In the genomic region with DNA sequence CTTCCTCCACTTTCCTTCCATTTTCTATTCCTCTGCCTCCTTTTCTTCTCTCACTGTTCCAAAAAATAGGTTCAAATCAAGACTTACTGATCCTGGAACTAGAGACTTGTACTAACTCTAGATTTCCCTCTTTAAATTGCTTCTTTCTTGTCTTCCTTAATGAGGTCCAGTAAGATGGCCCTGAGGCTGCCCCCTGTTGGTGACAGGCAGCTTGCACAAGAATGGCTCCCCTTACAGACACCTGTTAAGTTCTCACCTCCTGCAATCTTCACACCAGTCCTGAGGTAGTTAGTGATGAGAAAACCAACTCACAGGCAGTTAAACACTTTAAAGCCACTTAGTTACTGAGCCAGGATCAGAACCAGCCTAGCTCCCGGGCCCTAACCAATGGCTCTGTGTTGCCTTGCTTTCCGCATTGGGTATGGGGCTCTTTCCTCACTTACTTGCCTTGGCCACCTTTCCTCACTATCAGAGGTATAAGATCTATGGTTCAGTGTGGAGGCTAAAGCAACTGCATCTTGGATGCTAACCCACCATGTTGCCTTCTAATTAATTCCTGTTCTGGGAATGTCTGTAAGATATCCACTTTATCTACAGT, we compare ENCODE assay signal across 11 cellular contexts.
DNase-seq lines count a peak whose midpoint lies in the region; ATAC-seq, FAIRE-seq and TF ChIP-seq lines count a peak whose summit lies in the region.
"Had no signal": no experiment of that assay in that cellular context is flagged by ENCODE, and none has a peak within 500 bp of the region (broad histone marks: within the 10 kb centered on the region; RNA-seq: fewer than 3 reads in every experiment).

No MANE protein-coding gene starts in this region.

- no peaks in the 10 kb centered on the region for H3K79me2 ChIP-seq in K562 (ENCODE audit: control insufficient read depth, insufficient read depth, low read length)

- H3K4me1 Mint-ChIP-seq in activated T-cell treated with anti-CD3 and anti-CD28 coated beads, Interleukin-2, amount 50 U/mL, for 24 hours (ENCODE audit: low read depth) = no peaks in the 10 kb centered on the region
- H3K4me1 Mint-ChIP-seq: stimulated activated effector memory CD8-positive, alpha-beta T cell treated with anti-CD3 and anti-CD28 coated beads, Interleukin-12 subunit alpha, Interleukin-12 subunit beta, amount 100 ng/mL, for 72 hours had no signal

- no peak for TF ChIP-seq POLR2A in K562 (conservative IDR thresholded peaks at IDR 0.05)

- H3K27me3 ChIP-seq in HL-60 (ENCODE audit: insufficient read depth, poor library complexity, severe bottlenecking) (no peaks in the 10 kb centered on the region), K562 (ENCODE audit: control insufficient read depth in 2 of 2, insufficient read depth in 2 of 2, low read length in 2 of 2) (no peaks in the 10 kb centered on the region)

- H3K4me1 ChIP-seq in K562 (replicated peaks in 1 of 2; ENCODE audit: control insufficient read depth in 2 of 2, insufficient read depth in 2 of 2, low read length in 2 of 2) = no peaks in the 10 kb centered on the region

- H3K4me3 ChIP-seq in HL-60 (replicated peaks; ENCODE audit: insufficient read depth, low read length) (no peak overlapping the region), K562 (no peak overlapping the region)
- H3K4me3 ChIP-seq: coronary artery had no signal

- CTCF ChIA-PET in K562 (lab: Yijun Ruan, JAX; ENCODE audit: low intra/inter-chr PET ratio) = no interaction called here

- no peaks in the 10 kb centered on the region for H3K9me1 ChIP-seq in K562 (ENCODE audit: control insufficient read depth, insufficient read depth, low read length)

- no TSS peak for BruUV-seq in K562 (replicated peaks; lab: Mats Ljungman, UMichigan)

- H3K9me3 Mint-ChIP-seq in activated T-cell treated with anti-CD3 and anti-CD28 coated beads, Interleukin-2, amount 50 U/mL, for 24 hours = no peaks in the 10 kb centered on the region
- H3K9me3 Mint-ChIP-seq: stimulated activated effector memory CD8-positive, alpha-beta T cell treated with anti-CD3 and anti-CD28 coated beads, Interleukin-12 subunit alpha, Interleukin-12 subunit beta, amount 100 ng/mL, for 72 hours had no signal

- no peak for ATAC-seq in K562
- ATAC-seq in GM18519 (IDR thresholded peaks at IDR 0.05; ENCODE audit: low FRiP score, unreplicated experiment) = no peak
- ATAC-seq: stimulated activated effector memory CD8-positive, alpha-beta T cell treated with anti-CD3 and anti-CD28 coated beads, Interleukin-12 subunit alpha, Interleukin-12 subunit beta, amount 100 ng/mL, for 72 hours had no signal

- intact Hi-C loops in K562 (cut with micrococcal nuclease) = no loop called here

- TF ChIP-seq CTCF in HL-60 (IDR thresholded peaks at IDR 0.05; ENCODE audit: insufficient read depth, low read length) (peak; percentile 55), K562 (IDR thresholded peaks at IDR 0.05 in 2 of 3, conservative IDR thresholded peaks at IDR 0.05 in 1 of 3; ENCODE audit: insufficient read depth in 2 of 3, low read depth in 1 of 3, low read length in 3 of 3) (peak; percentile 10 to 50 (median 32); a peak in 4 of 6 replicates)

- no peak for TF ChIP-seq EP300 in K562 (IDR thresholded peaks at IDR 0.05; ENCODE audit: low read length)

- H3K27ac Mint-ChIP-seq in activated T-cell treated with anti-CD3 and anti-CD28 coated beads, Interleukin-2, amount 50 U/mL, for 24 hours = no peak overlapping the region
- H3K27ac Mint-ChIP-seq: stimulated activated effector memory CD8-positive, alpha-beta T cell treated with anti-CD3 and anti-CD28 coated beads, Interleukin-12 subunit alpha, Interleukin-12 subunit beta, amount 100 ng/mL, for 72 hours had no signal

- no peak overlapping the region for H3K4me2 ChIP-seq in K562 (ENCODE audit: insufficient read depth, low read length)

- no peak overlapping the region for H3K27ac ChIP-seq in HL-60 (replicated peaks)
- no peak overlapping the region for H3K27ac ChIP-seq in K562 (ENCODE audit: extremely low read depth, low read depth, low read length)
- H3K27ac ChIP-seq: coronary artery had no signal

- peak; percentile 32 for DNase-seq in activated T-cell treated with anti-CD3 and anti-CD28 coated beads, Interleukin-2, amount 50 U/mL, for 24 hours
- DNase-seq in activated T-cell treated with anti-CD3 and anti-CD28 coated beads for 4 hours (no peak), HL-60 (ENCODE audit: low read depth in 1 of 2, low spot score in 1 of 2) (peak; percentile 28 to 31), K562 (ENCODE audit: extremely low read depth in 1 of 4, low spot score in 3 of 4) (peak; percentile 12 to 34 (median 30)), GM19238 (ENCODE audit: insufficient read length, low spot score) (no peak), nucleus accumbens (lab: John Stamatoyannopoulos, UW) (no peak)
- DNase-seq in stimulated activated CD4-positive, alpha-beta T cell treated with anti-CD3 and anti-CD28 coated beads, Interleukin-4, amount 100 ng/mL, for 24 hours = peak; percentile 9
- DNase-seq: retina had no signal

- no peak overlapping the region for H3K9ac ChIP-seq in K562 (ENCODE audit: insufficient read depth in 1 of 2, low read depth in 2 of 2, low read length in 2 of 2)

- FAIRE-seq in K562 (lab: Jason Lieb, UNC) = peak; percentile 54

- H3K9me3 ChIP-seq in K562 (replicated peaks; ENCODE audit: control insufficient read depth, insufficient read depth, low read depth, low read length) = no peaks in the 10 kb centered on the region

- H3K4me3 Mint-ChIP-seq in activated T-cell treated with anti-CD3 and anti-CD28 coated beads, Interleukin-2, amount 50 U/mL, for 24 hours = no peak overlapping the region
- H3K4me3 Mint-ChIP-seq: stimulated activated effector memory CD8-positive, alpha-beta T cell treated with anti-CD3 and anti-CD28 coated beads, Interleukin-12 subunit alpha, Interleukin-12 subunit beta, amount 100 ng/mL, for 72 hours had no signal

- no peak overlapping the region for H2AFZ ChIP-seq in K562 (ENCODE audit: low read depth, low read length)

- H4K20me1 ChIP-seq in K562 (replicated peaks; ENCODE audit: control insufficient read depth, insufficient read depth, low read length) = no peaks in the 10 kb centered on the region

- WGBS in K562 (ENCODE audit: insufficient coverage, low coverage, missing lambda C conversion rate) = 0% methylated on average over 2 of the region's 2 CpGs

- TF ChIP-seq RAD21 in K562 (CRISPR knock-in tag; conservative IDR thresholded peaks at IDR 0.05 in 1 of 2, IDR thresholded peaks at IDR 0.05 in 1 of 2) = 0 out of 4 replicates have a peak, but pooled peaks of 1 of the 2 experiments have one; percentile 8

- in situ Hi-C loops in K562 (cut with MboI) = loop anchor here (25.0 kb wide), 2 partner anchors 954 to 1821 kb away; no protein-coding TSS in a partner anchor

- no peaks in the 10 kb centered on the region for H3K27me3 Mint-ChIP-seq in activated T-cell treated with anti-CD3 and anti-CD28 coated beads, Interleukin-2, amount 50 U/mL, for 24 hours

- no peaks in the 10 kb centered on the region for H3K36me3 ChIP-seq in K562 (ENCODE audit: control insufficient read depth, insufficient read depth, low read length)

- no peaks in the 10 kb centered on the region for H3K36me3 Mint-ChIP-seq in activated T-cell treated with anti-CD3 and anti-CD28 coated beads, Interleukin-2, amount 50 U/mL, for 24 hours (ENCODE audit: low read depth)
- H3K36me3 Mint-ChIP-seq: stimulated activated effector memory CD8-positive, alpha-beta T cell treated with anti-CD3 and anti-CD28 coated beads, Interleukin-12 subunit alpha, Interleukin-12 subunit beta, amount 100 ng/mL, for 72 hours had no signal

- POLR2A ChIA-PET in K562 (lab: Yijun Ruan, JAX) = no interaction called here

TF ChIP-seq in K562, 482 proteins besides CTCF, POLR2A, EP300 and RAD21:
- no peak for TF ChIP-seq MBD2 (IDR thresholded peaks at IDR 0.05; ENCODE audit: borderline replicate concordance, low read depth)
- TF ChIP-seq, protein P1, sequence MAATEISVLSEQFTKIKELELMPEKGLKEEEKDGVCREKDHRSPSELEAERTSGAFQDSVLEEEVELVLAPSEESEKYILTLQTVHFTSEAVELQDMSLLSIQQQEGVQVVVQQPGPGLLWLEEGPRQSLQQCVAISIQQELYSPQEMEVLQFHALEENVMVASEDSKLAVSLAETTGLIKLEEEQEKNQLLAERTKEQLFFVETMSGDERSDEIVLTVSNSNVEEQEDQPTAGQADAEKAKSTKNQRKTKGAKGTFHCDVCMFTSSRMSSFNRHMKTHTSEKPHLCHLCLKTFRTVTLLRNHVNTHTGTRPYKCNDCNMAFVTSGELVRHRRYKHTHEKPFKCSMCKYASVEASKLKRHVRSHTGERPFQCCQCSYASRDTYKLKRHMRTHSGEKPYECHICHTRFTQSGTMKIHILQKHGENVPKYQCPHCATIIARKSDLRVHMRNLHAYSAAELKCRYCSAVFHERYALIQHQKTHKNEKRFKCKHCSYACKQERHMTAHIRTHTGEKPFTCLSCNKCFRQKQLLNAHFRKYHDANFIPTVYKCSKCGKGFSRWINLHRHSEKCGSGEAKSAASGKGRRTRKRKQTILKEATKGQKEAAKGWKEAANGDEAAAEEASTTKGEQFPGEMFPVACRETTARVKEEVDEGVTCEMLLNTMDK (IDR thresholded peaks at IDR 0.05; ENCODE audit: borderline replicate concordance, insufficient read depth, low read depth, low read length, poor library complexity, severe bottlenecking) = peak; percentile 1
TF ChIP-seq in K562: peak in this region for 1.

Comparison
In these comparisons a context has a peak if more than half of its experiments do, and no peak if none do; other contexts are left out.
1. DNase-seq: peak in activated T-cell treated with anti-CD3 and anti-CD28 coated beads, Interleukin-2, amount 50 U/mL, for 24 hours (single experiment), HL-60 (2 of 2), K562 (4 of 4) and stimulated activated CD4-positive, alpha-beta T cell treated with anti-CD3 and anti-CD28 coated beads, Interleukin-4, amount 100 ng/mL, for 24 hours (single experiment); none in activated T-cell treated with anti-CD3 and anti-CD28 coated beads for 4 hours (single experiment), GM19238 (single experiment) and nucleus accumbens (0 of 56).